In genomic region chr6:131136021-131136847, GRCh38 we compare ENCODE assay signal across 8 cellular contexts. TPM values are rescaled to one million over a fixed set of nuclear protein-coding genes. Genes with fewer than 3 reads are reported as not detected.
DNase-seq lines count a peak whose midpoint lies in the region; ATAC-seq, FAIRE-seq and TF ChIP-seq lines count a peak whose summit lies in the region.

No MANE protein-coding gene starts in this region.

- H3K27me3 ChIP-seq in MM.1S (replicated peaks; ENCODE audit: insufficient read depth, low read length) (no peaks in the 10 kb centered on the region), HepG2 (ENCODE audit: control insufficient read depth in 1 of 2, insufficient read depth in 2 of 2, low read length in 2 of 2) (no peaks in the 10 kb centered on the region; a peak in 1 of 5 replicates)

- WGBS in HepG2 (ENCODE audit: low lambda C conversion rate) = 22% methylated on average over 19 of the region's 19 CpGs

- H3K4me2 ChIP-seq in MM.1S (ENCODE audit: low read depth, low read length) (peak overlapping the region; percentile 54), HepG2 (ENCODE audit: low read depth, low read length) (peak overlapping the region; percentile 89)

- in situ Hi-C loops in HepG2 (cut with HindIII; ENCODE audit: extremely low pct_ligation_motif_present, low pct_unique_long_range_greater_than_20kb) = no loop called here

- TF ChIP-seq RAD21 in HepG2 (CRISPR knock-in tag; IDR thresholded peaks at IDR 0.05) = no peak

- ATAC-seq in HepG2 (peak; percentile 66), GM21528 (IDR thresholded peaks at IDR 0.05; ENCODE audit: low FRiP score, unreplicated experiment) (no peak)

- H3K4me1 Mint-ChIP-seq in activated naive CD4-positive, alpha-beta T cell treated with anti-CD3 and anti-CD28 coated beads, Interleukin-2, amount 50 U/mL, for 24 hours = peaks cover 41% of the 10 kb centered on the region
- H3K4me1 Mint-ChIP-seq in chondrocyte (ENCODE audit: low read depth) = peaks cover 21% of the 10 kb centered on the region

- no peaks in the 10 kb centered on the region for H3K9me3 Mint-ChIP-seq in activated naive CD4-positive, alpha-beta T cell treated with anti-CD3 and anti-CD28 coated beads, Interleukin-2, amount 50 U/mL, for 24 hours
- H3K9me3 Mint-ChIP-seq in chondrocyte (ENCODE audit: low read depth) = no peaks in the 10 kb centered on the region

- BruUV-seq in HepG2 (replicated peaks; lab: Mats Ljungman, UMichigan) = TSS peak; percentile 59

- peak overlapping the region; percentile 96 for H3K27ac Mint-ChIP-seq in activated naive CD4-positive, alpha-beta T cell treated with anti-CD3 and anti-CD28 coated beads, Interleukin-2, amount 50 U/mL, for 24 hours
- peak overlapping the region; percentile 94 for H3K27ac Mint-ChIP-seq in chondrocyte (ENCODE audit: unreplicated experiment)

- CTCF ChIA-PET in HepG2 (lab: Yijun Ruan, JAX; ENCODE audit: low intra/inter-chr PET ratio, low total read pairs) = no interaction called here

- no peak for TF ChIP-seq CTCF in MM.1S (IDR thresholded peaks at IDR 0.05; ENCODE audit: low read length)
- TF ChIP-seq CTCF in chondrocyte (IDR thresholded peaks at IDR 0.05) = no peak
- TF ChIP-seq CTCF in HepG2 (CRISPR knock-in tag; IDR thresholded peaks at IDR 0.05) = no peak

- no peaks in the 10 kb centered on the region for H3K9me2 ChIP-seq in MM.1S (replicated peaks; ENCODE audit: insufficient read depth, low read length)

- H3F3A ChIP-seq in MM.1S (ENCODE audit: insufficient read depth, low read length) = peaks cover 13% of the 10 kb centered on the region; the same call in 1 of the 2 replicates

- FAIRE-seq in HepG2 (lab: Jason Lieb, UNC) = no peak

- H3K9me3 ChIP-seq in MM.1S (replicated peaks; ENCODE audit: insufficient read depth, low read length) = no peaks in the 10 kb centered on the region
- no peaks in the 10 kb centered on the region for H3K9me3 ChIP-seq in HepG2 (ENCODE audit: low read length)

- peak overlapping the region; percentile 97 for H3K4me3 Mint-ChIP-seq in activated naive CD4-positive, alpha-beta T cell treated with anti-CD3 and anti-CD28 coated beads, Interleukin-2, amount 50 U/mL, for 24 hours
- H3K4me3 Mint-ChIP-seq in chondrocyte (ENCODE audit: unreplicated experiment) = peak overlapping the region; percentile 87

- H3K4me1 ChIP-seq in MM.1S (ENCODE audit: low read length) (no peaks in the 10 kb centered on the region), HepG2 (ENCODE audit: insufficient read depth, low read length) (peaks cover 29% of the 10 kb centered on the region)

- H3K27ac ChIP-seq in MM.1S (ENCODE audit: low read length) (peak overlapping the region; percentile 58; the same call in 1 of the 2 replicates), HepG2 (ENCODE audit: extremely low read length, insufficient read depth, low read length) (peak overlapping the region; percentile 92)

- intact Hi-C loops in HepG2 (cut with micrococcal nuclease; ENCODE audit: unreplicated experiment) = no loop called here

- H4K20me1 ChIP-seq in MM.1S (ENCODE audit: insufficient read depth, low read length) = no peaks in the 10 kb centered on the region
- H4K20me1 ChIP-seq in HepG2 (ENCODE audit: insufficient read depth, low read length) = no peaks in the 10 kb centered on the region

- POLR2A ChIA-PET in HepG2 (lab: Yijun Ruan, JAX) = no interaction called here

- no peaks in the 10 kb centered on the region for H3K36me3 ChIP-seq in MM.1S (replicated peaks; ENCODE audit: insufficient read depth, low read length)
- no peaks in the 10 kb centered on the region for H3K36me3 ChIP-seq in HepG2 (replicated peaks in 1 of 2; ENCODE audit: control insufficient read depth in 1 of 2, insufficient read depth in 2 of 2, low read length in 2 of 2)

- H3K9ac ChIP-seq in MM.1S (ENCODE audit: low read length) (peak overlapping the region; percentile 70), HepG2 (ENCODE audit: insufficient read depth, low read depth, low read length) (peak overlapping the region; percentile 88)

- peaks cover 2% of the 10 kb centered on the region for H3K36me3 Mint-ChIP-seq in activated naive CD4-positive, alpha-beta T cell treated with anti-CD3 and anti-CD28 coated beads, Interleukin-2, amount 50 U/mL, for 24 hours
- H3K36me3 Mint-ChIP-seq in chondrocyte (ENCODE audit: low read depth) = peaks cover 2% of the 10 kb centered on the region

- H2AFZ ChIP-seq in MM.1S (ENCODE audit: low read length) (peak overlapping the region; percentile 94), HepG2 (ENCODE audit: low read length) (peak overlapping the region; percentile 60)

- H3K79me2 ChIP-seq in MM.1S (ENCODE audit: low read length) = no peaks in the 10 kb centered on the region
- H3K79me2 ChIP-seq in HepG2 (ENCODE audit: insufficient read depth, low read length) = no peaks in the 10 kb centered on the region

- no peak for TF ChIP-seq EP300 in HepG2 (IDR thresholded peaks at IDR 0.05; ENCODE audit: low read depth in 2 of 2, low read length in 2 of 2)
- TF ChIP-seq EP300 in HepG2 (CRISPR knock-in tag; IDR thresholded peaks at IDR 0.05; ENCODE audit: borderline replicate concordance) = no peak; the same call in 1 of the 2 replicates

- H3K4me3 ChIP-seq in MM.1S (ENCODE audit: low read length) (peak overlapping the region; percentile 59), HepG2 (replicated peaks in 1 of 3; ENCODE audit: insufficient read depth in 1 of 3, low read depth in 2 of 3, low read length in 3 of 3) (peak overlapping the region; percentile 65 to 86 (median 83))

- no peak for DNase-seq in activated naive CD4-positive, alpha-beta T cell treated with anti-CD3 and anti-CD28 coated beads, Interleukin-2, amount 50 U/mL, for 16 hours
- DNase-seq in MM.1S (no peak), chondrocyte (ENCODE audit: low spot score) (no peak), HepG2 (ENCODE audit: low spot score) (peak; percentile 73), superior temporal gyrus (ENCODE audit: extremely low spot score) (peak; percentile 79), NCI-H524 (lab: John Stamatoyannopoulos, UW) (no peak)

- H3K27me3 Mint-ChIP-seq in activated naive CD4-positive, alpha-beta T cell treated with anti-CD3 and anti-CD28 coated beads, Interleukin-2, amount 50 U/mL, for 24 hours = no peaks in the 10 kb centered on the region
- H3K27me3 Mint-ChIP-seq in chondrocyte (ENCODE audit: low read depth) = no peaks in the 10 kb centered on the region

- no peak; a peak in 1 of 4 replicates for TF ChIP-seq POLR2A in HepG2 (IDR thresholded peaks at IDR 0.05; ENCODE audit: insufficient read depth in 1 of 2, low read depth in 2 of 2, low read length in 2 of 2)

TF ChIP-seq in HepG2, 621 proteins besides CTCF, POLR2A, EP300 and RAD21 (continues in another document):
- peak; percentile 39; the same call in 1 of the 2 replicates for TF ChIP-seq FOXA3 (CRISPR knock-in tag; IDR thresholded peaks at IDR 0.05)
- no peak for TF ChIP-seq ISX (CRISPR knock-in tag; conservative IDR thresholded peaks at IDR 0.05)
- TF ChIP-seq, protein P1, sequence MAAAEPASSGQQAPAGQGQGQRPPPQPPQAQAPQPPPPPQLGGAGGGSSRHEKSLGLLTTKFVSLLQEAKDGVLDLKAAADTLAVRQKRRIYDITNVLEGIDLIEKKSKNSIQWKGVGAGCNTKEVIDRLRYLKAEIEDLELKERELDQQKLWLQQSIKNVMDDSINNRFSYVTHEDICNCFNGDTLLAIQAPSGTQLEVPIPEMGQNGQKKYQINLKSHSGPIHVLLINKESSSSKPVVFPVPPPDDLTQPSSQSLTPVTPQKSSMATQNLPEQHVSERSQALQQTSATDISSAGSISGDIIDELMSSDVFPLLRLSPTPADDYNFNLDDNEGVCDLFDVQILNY (CRISPR knock-in tag; conservative IDR thresholded peaks at IDR 0.05) = peak; percentile 87
- 0 out of 2 replicates have a peak, but pooled peaks have one; percentile 43 for TF ChIP-seq ZNF614 (CRISPR knock-in tag; IDR thresholded peaks at IDR 0.05; ENCODE audit: borderline replicate concordance)
- no peak for TF ChIP-seq ZNF496 (CRISPR knock-in tag; IDR thresholded peaks at IDR 0.05; ENCODE audit: insufficient replicate concordance)
- 0 out of 2 replicates have a peak, but pooled peaks have one; percentile 26 for TF ChIP-seq E2F2 (CRISPR knock-in tag; IDR thresholded peaks at IDR 0.05; ENCODE audit: borderline replicate concordance)
- no peak for TF ChIP-seq ZNF207 (IDR thresholded peaks at IDR 0.05; ENCODE audit: borderline replicate concordance)
- TF ChIP-seq HNF4A (CRISPR knock-in tag; IDR thresholded peaks at IDR 0.05) = peak; percentile 82

RNA-seq across cellular contexts. Expression of gene AKAP7, which starts 1.0 kb away (rescaled TPM):
- total RNA-seq in chondrocyte (2.9 to 5.0 TPM (median 3.5 TPM) in 3 replicates), HepG2 (2016; rRNA removed; fragmentation: Illumina TruSeq; extraction: Trizol) (10.9 and 11.7 TPM in 2 replicates)
- total RNA-seq in HepG2 (2016; cell fraction: cytosol; rRNA removed; fragmentation: Illumina TruSeq; extraction: Trizol; ENCODE audit: low read depth) = 48.9 and 61.3 TPM in 2 replicates
- total RNA-seq in HepG2 (2016; cell fraction: insoluble cytoplasmic fraction; rRNA removed; fragmentation: Illumina TruSeq; extraction: Trizol) = 9.8 and 10.5 TPM in 2 replicates
- total RNA-seq in HepG2 (2016; cell fraction: membrane; rRNA removed; fragmentation: Illumina TruSeq; extraction: Trizol) = 21.7 and 21.8 TPM in 2 replicates
- 9.0 and 12.2 TPM in 2 replicates for total RNA-seq in HepG2 (2016; cell fraction: nucleus; rRNA removed; fragmentation: Illumina TruSeq; extraction: Trizol)
- 2.5 and 3.6 TPM in 2 replicates for polyA plus RNA-seq in HepG2 (2011; rRNA removed)
- 1.3 and 2.3 TPM in 2 replicates for polyA plus RNA-seq in HepG2 (2011; cell fraction: cytosol; rRNA removed)
- 0.84 and 1.4 TPM in 2 replicates for polyA plus RNA-seq in HepG2 (2011; cell fraction: nucleus; rRNA removed)
- polyA plus RNA-seq in HepG2 (2012) = 4.6 and 7.7 TPM in 2 replicates
- polyA plus RNA-seq in HepG2 (2016; cell fraction: cytosol; fragmentation: Illumina TruSeq; extraction: Trizol; ENCODE audit: low read depth) = 4.6 and 4.8 TPM in 2 replicates
- polyA plus RNA-seq in HepG2 (2016; cell fraction: insoluble cytoplasmic fraction; fragmentation: Illumina TruSeq; extraction: Trizol; ENCODE audit: low read depth) = 15.8 and 16.1 TPM in 2 replicates
- 8.7 and 10.5 TPM in 2 replicates for polyA plus RNA-seq in HepG2 (2016; cell fraction: membrane; fragmentation: Illumina TruSeq; extraction: Trizol; ENCODE audit: low read depth)
- polyA plus RNA-seq in HepG2 (2016; cell fraction: nucleus; fragmentation: Illumina TruSeq; extraction: Trizol; ENCODE audit: insufficient read depth, low read depth) = 9.6 and 9.8 TPM in 2 replicates
- polyA minus RNA-seq in HepG2 (2011; rRNA and poly(A)+ RNA removed; ENCODE audit: low replicate concordance) = 0.96 and 1.1 TPM in 2 replicates
- 3.1 and 4.5 TPM in 2 replicates for polyA minus RNA-seq in HepG2 (2011; cell fraction: cytosol; rRNA and poly(A)+ RNA removed)
- polyA minus RNA-seq in HepG2 (2011; cell fraction: nucleus; rRNA and poly(A)+ RNA removed) = 9.1 and 11.6 TPM in 2 replicates

Comparison
In these comparisons a context has a peak if more than half of its experiments do, and no peak if none do; other contexts are left out.
1. DNase-seq: peak in HepG2 (single experiment) and superior temporal gyrus (single experiment); none in activated naive CD4-positive, alpha-beta T cell treated with anti-CD3 and anti-CD28 coated beads, Interleukin-2, amount 50 U/mL, for 16 hours (single experiment), MM.1S (single experiment), chondrocyte (single experiment) and NCI-H524 (0 of 2).